Comparison of ENCODE assay signal across 11 cellular contexts in the genomic region with DNA sequence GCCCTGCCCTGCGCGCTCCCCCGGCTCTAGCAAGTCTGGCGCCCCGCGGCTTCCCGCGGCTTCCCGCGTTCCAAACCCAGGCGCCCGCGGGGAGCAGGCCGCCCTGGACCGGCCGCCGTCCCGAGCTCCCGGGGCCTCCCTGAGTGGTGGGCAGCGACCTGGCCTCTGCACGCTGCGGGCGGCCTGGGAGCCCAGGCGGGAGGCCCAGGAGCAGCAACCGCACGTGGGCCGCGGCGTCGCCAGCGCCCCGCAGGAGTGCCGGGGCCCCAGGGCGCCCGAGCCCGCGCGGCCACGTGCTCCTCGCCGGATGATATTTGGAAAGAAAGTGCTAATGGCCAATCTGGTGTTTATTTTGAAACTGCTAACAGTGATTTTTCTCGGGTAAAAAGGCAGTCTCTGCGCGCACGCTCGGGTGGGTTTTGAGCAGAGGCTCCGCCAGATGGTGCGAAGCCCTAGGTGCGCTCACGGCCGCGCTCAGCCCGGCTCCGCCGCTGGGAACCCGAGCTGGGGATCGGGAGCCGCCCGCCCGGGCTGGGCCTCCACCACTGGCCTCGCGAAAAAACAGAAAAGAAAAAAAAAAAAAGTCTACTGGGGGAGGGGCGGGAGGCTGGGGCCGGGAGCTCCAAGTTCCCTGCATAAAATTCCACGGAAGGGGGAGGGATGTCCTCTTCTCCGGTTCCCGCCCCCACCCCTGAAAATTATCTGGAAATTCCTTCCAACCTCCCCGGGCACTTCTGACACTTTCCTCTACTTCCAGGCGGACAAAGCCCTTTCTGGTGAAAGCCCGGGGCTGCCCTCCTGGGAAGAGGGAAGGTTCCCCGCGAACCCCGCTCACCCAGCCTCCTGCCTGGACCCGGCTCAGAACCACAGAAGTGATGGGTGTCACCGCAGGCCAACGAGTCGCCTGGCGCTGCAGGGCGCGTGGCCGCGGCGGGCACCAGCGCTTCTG. TPM values are rescaled to one million over a fixed set of nuclear protein-coding genes. Genes with fewer than 3 reads are reported as not detected.
A peak's percentile ranks its signal among the peaks of the same experiment; 100 is the strongest.
DNase-seq lines count a peak whose midpoint lies in the region; ATAC-seq and TF ChIP-seq lines count a peak whose summit lies in the region.
"Had no signal": no experiment of that assay in that cellular context is flagged by ENCODE, and none has a peak within 500 bp of the region (broad histone marks: within the 10 kb centered on the region; RNA-seq: fewer than 3 reads in every experiment).

No MANE protein-coding gene starts in this region.

- intact Hi-C loops in IMR-90 (cut with micrococcal nuclease) = loop anchor here (5.0 to 10.0 kb wide), 3 partner anchors 493 to 863 kb away; partner anchors contain the start of gene MGMT

- no peak overlapping the region for H4K5ac ChIP-seq in IMR-90 (ENCODE audit: low read depth, low read length)

- no peak overlapping the region for H2AK5ac ChIP-seq in IMR-90 (ENCODE audit: low read depth, low read length)

- H4K91ac ChIP-seq in IMR-90 (ENCODE audit: insufficient read depth, low read depth, low read length) = no peak overlapping the region

- H2BK120ac ChIP-seq in IMR-90 (ENCODE audit: low read depth, low read length) = no peak overlapping the region

- H3K36me3 ChIP-seq in ACC112 (ENCODE audit: insufficient read depth, low read length) (no peaks in the 10 kb centered on the region), IMR-90 (ENCODE audit: control insufficient read depth, insufficient read depth, low read length) (peaks cover 5% of the 10 kb centered on the region; the same call in 1 of the 2 replicates), neuron (ENCODE audit: insufficient read depth, low read length) (no peaks in the 10 kb centered on the region)

- POLR2A ChIA-PET in IMR-90 (lab: Charles Lee; ENCODE audit: unreplicated experiment) = interaction anchor here (0.6 kb wide), 1 partner anchor 623 kb away, joined by 3 read pairs; no protein-coding TSS in a partner anchor

- H2AK9ac ChIP-seq in IMR-90 (replicated peaks; ENCODE audit: low read depth, low read length, poor library complexity) = no peak overlapping the region

- no peak overlapping the region for H3K18ac ChIP-seq in IMR-90 (ENCODE audit: low read depth, low read length)

- DNase-seq in IMR-90 (no peak), fibroblast of peridontal ligament (ENCODE audit: extremely low read depth) (peak; percentile 47), DMS114 treated with DMSO at 0.1 percent for 48 hours (lab: John Stamatoyannopoulos, UW; ENCODE audit: unreplicated experiment) (no peak), iPS-NIHi7 (ENCODE audit: extremely low spot score) (no peak), glomerular visceral epithelial cell (ENCODE audit: extremely low spot score) (no peak)
- DNase-seq: anterior cingulate cortex; CD4-positive, alpha-beta memory T cell; NCI-H1436 treated with DMSO at 0.1 percent for 48 hours had no signal

- H3K14ac ChIP-seq in IMR-90 (replicated peaks; ENCODE audit: low read depth, low read length) = no peak overlapping the region

- no peak for TF ChIP-seq CTCF in IMR-90 (conservative IDR thresholded peaks at IDR 0.05; ENCODE audit: low read depth, low read length)

- peak overlapping the region; percentile 59 for H3K27ac ChIP-seq in ACC112 (ENCODE audit: low read depth, low read length)
- H3K27ac ChIP-seq in IMR-90 (ENCODE audit: insufficient read depth, low read length) = no peak overlapping the region

- CTCF ChIA-PET in IMR-90 (lab: Yijun Ruan, JAX) = interaction anchor here (0.7 kb wide), 1 partner anchor 108 kb away, joined by 3 read pairs; no protein-coding TSS in a partner anchor

- no peak overlapping the region for H2BK15ac ChIP-seq in IMR-90 (ENCODE audit: low read depth, low read length)

- H4K8ac ChIP-seq in IMR-90 (ENCODE audit: low read depth in 2 of 2, low read length in 2 of 2) = no peak overlapping the region

- ATAC-seq in IMR-90 (ENCODE audit: low read depth) (no peak), GM21423 (IDR thresholded peaks at IDR 0.05; ENCODE audit: unreplicated experiment) (no peak)

- no peak overlapping the region for H3K56ac ChIP-seq in IMR-90 (ENCODE audit: extremely low read depth, insufficient read depth, low read length)

- H3K9me1 ChIP-seq in IMR-90 (ENCODE audit: insufficient read depth, low read length) = no peaks in the 10 kb centered on the region

- 11% methylated on average over 18 of the region's 84 CpGs; no CpG with 5 or more reads in 1 of the 2 experiments for WGBS in IMR-90 (ENCODE audit: extremely low coverage in 2 of 2, insufficient read length in 1 of 2), 2 experiments

- H2AFZ ChIP-seq in ACC112 (ENCODE audit: low read length, unreplicated experiment) = peak overlapping the region; percentile 72
- H2AFZ ChIP-seq in IMR-90 (replicated peaks; ENCODE audit: low read length, poor library complexity) = peak overlapping the region; percentile 63
- no peak overlapping the region for H2AFZ ChIP-seq in neuron (ENCODE audit: low read depth, low read length)

- no peaks in the 10 kb centered on the region for H3K79me1 ChIP-seq in IMR-90 (ENCODE audit: low read depth in 1 of 2, low read length in 2 of 2)

- in situ Hi-C loops in IMR-90 (cut with MboI; ENCODE audit: low sequenced_read_pairs) = no loop called here

- no peaks in the 10 kb centered on the region for H4K20me1 ChIP-seq in IMR-90 (ENCODE audit: insufficient read depth, low read length)

- no peak overlapping the region for H2BK5ac ChIP-seq in IMR-90 (ENCODE audit: low read depth, low read length, poor library complexity, severe bottlenecking)

- TF ChIP-seq POLR2A in IMR-90 (IDR thresholded peaks at IDR 0.05; ENCODE audit: low read depth, low read length) = no peak

- dilution Hi-C loops in IMR-90 (cut with HindIII; ENCODE audit: low sequenced_read_pairs, unreplicated experiment) = no loop called here

- no peaks in the 10 kb centered on the region; the same call in 1 of the 2 replicates for H3K27me3 ChIP-seq in ACC112 (ENCODE audit: insufficient read depth, low read length)
- H3K27me3 ChIP-seq in IMR-90 (ENCODE audit: control insufficient read depth, insufficient read depth, low read length) = peaks cover 44% of the 10 kb centered on the region
- peaks cover 72% of the 10 kb centered on the region for H3K27me3 ChIP-seq in neuron (ENCODE audit: insufficient read depth, low read length)

- no peak overlapping the region for H3K4me2 ChIP-seq in IMR-90 (ENCODE audit: low read depth, low read length)

- H3K79me2 ChIP-seq in ACC112 (ENCODE audit: control insufficient read depth, insufficient read depth, low read length, unreplicated experiment) = peaks cover 74% of the 10 kb centered on the region

- H2BK20ac ChIP-seq in IMR-90 (ENCODE audit: low read depth, low read length) = no peak overlapping the region

- BruUV-seq in IMR-90 (replicated peaks; lab: Mats Ljungman, UMichigan) = no TSS peak

- no peak for TF ChIP-seq RAD21 in IMR-90 (IDR thresholded peaks at IDR 0.05; ENCODE audit: low read length)

- H3K4me3 ChIP-seq in ACC112 (ENCODE audit: low read depth, low read length) (peak overlapping the region; percentile 96), IMR-90 (ENCODE audit: insufficient read depth, low read depth, low read length) (no peak overlapping the region), neuron (ENCODE audit: low read length) (peak overlapping the region; percentile 52)

- H3K9me3 ChIP-seq in IMR-90 (ENCODE audit: control insufficient read depth, insufficient read depth, low read length) (no peaks in the 10 kb centered on the region), neuron (ENCODE audit: low read length) (no peaks in the 10 kb centered on the region)

- H3K9ac ChIP-seq in IMR-90 (ENCODE audit: low read depth, low read length) = no peak overlapping the region

- H3K23ac ChIP-seq in IMR-90 (ENCODE audit: low read depth, low read length) = no peak overlapping the region

- no peak overlapping the region for H3K4ac ChIP-seq in IMR-90 (ENCODE audit: low read depth, low read length)

- H3K4me1 ChIP-seq in ACC112 (ENCODE audit: control insufficient read depth, insufficient read depth, low read length, unreplicated experiment) (peaks cover 14% of the 10 kb centered on the region), IMR-90 (ENCODE audit: control insufficient read depth, insufficient read depth, low read length) (no peaks in the 10 kb centered on the region; the same call in 1 of the 2 replicates), neuron (ENCODE audit: insufficient read depth, low read length) (peaks cover 22% of the 10 kb centered on the region)

TF ChIP-seq in IMR-90, 13 proteins besides CTCF, POLR2A, EP300 and RAD21:
- no peak for TF ChIP-seq SMC3 (IDR thresholded peaks at IDR 0.05; ENCODE audit: low read depth, low read length)
- TF ChIP-seq ELK1 (IDR thresholded peaks at IDR 0.05; ENCODE audit: borderline replicate concordance, low read depth, low read length) = no peak
- no peak for TF ChIP-seq MAFK (IDR thresholded peaks at IDR 0.05; ENCODE audit: low read depth, low read length)
- no peak for TF ChIP-seq MAZ (IDR thresholded peaks at IDR 0.05; ENCODE audit: borderline replicate concordance, low read depth, low read length)
- TF ChIP-seq CHD1 (IDR thresholded peaks at IDR 0.05; ENCODE audit: low read depth, low read length) = no peak
- no peak for TF ChIP-seq NFE2L2 (IDR thresholded peaks at IDR 0.05; ENCODE audit: low read depth, low read length)
- TF ChIP-seq, protein P1, sequence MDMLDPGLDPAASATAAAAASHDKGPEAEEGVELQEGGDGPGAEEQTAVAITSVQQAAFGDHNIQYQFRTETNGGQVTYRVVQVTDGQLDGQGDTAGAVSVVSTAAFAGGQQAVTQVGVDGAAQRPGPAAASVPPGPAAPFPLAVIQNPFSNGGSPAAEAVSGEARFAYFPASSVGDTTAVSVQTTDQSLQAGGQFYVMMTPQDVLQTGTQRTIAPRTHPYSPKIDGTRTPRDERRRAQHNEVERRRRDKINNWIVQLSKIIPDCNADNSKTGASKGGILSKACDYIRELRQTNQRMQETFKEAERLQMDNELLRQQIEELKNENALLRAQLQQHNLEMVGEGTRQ (IDR thresholded peaks at IDR 0.05; ENCODE audit: low read depth, low read length) = no peak
TF ChIP-seq in IMR-90: peak in this region for 0.

RNA-seq across cellular contexts. Expression of gene EBF3, which starts 4.3 kb away (rescaled TPM):
- 0.36 and 0.56 TPM in 2 replicates for total RNA-seq in IMR-90 (2012; rRNA removed)
- polyA plus RNA-seq in IMR-90 (2012; rRNA removed) = 0.60 and 0.70 TPM in 2 replicates
- 0.36 and 0.68 TPM in 2 replicates for polyA plus RNA-seq in IMR-90 (2012; cell fraction: cytosol; rRNA removed)
- polyA plus RNA-seq in IMR-90 (2012; cell fraction: nucleus; rRNA removed; ENCODE audit: low replicate concordance) = 0.94 and 1.00 TPM in 2 replicates
- total RNA-seq: CD4-positive, alpha-beta memory T cell had no signal
- polyA plus RNA-seq: CD4-positive, alpha-beta memory T cell had no signal
